8 cellular contexts compared by ENCODE assay signal in the genomic region with DNA sequence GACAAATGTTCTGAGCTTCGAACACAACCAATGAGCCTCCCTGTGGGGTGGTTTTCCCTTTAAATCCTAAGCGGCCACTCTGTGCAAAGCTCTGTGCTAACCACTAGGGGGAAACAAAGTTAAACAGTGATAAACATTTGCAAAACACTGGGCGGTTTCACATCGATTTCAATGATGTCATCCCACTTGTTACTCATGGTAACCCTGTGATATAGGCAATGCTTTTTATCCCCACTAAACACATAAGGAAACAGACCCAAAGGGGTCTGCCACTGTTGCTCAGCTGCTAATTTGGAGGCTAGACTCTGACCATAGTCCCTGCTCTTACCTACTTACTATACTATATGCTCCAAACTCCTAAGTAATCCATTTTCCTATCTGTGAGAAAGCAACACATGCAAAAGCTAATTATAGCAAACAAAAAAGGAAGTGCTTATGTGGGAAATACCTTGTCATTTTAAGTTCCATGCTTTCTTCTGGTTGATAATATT. TPM values are rescaled to one million over a fixed set of nuclear protein-coding genes. Genes with fewer than 3 reads are reported as not detected.
DNase-seq lines count a peak whose midpoint lies in the region; ATAC-seq, FAIRE-seq and TF ChIP-seq lines count a peak whose summit lies in the region.

No MANE protein-coding gene starts in this region.

- no peaks in the 10 kb centered on the region for H3K9me1 ChIP-seq in endothelial cell of umbilical vein (replicated peaks; ENCODE audit: control insufficient read depth, extremely low read depth, insufficient read depth, low read length)

- no peak overlapping the region for H2AFZ ChIP-seq in endothelial cell of umbilical vein (ENCODE audit: low read depth, low read length)

- H3K4me1 ChIP-seq in endothelial cell of umbilical vein (ENCODE audit: control insufficient read depth, extremely low read depth, insufficient read depth, low read length) = no peaks in the 10 kb centered on the region
- peaks cover 12% of the 10 kb centered on the region for H3K4me1 ChIP-seq in suprapubic skin

- peak overlapping the region; percentile 35 for H3K27ac Mint-ChIP-seq in mesothelial cell of epicardium

- TF ChIP-seq CTCF in endothelial cell of umbilical vein (IDR thresholded peaks at IDR 0.05; ENCODE audit: extremely low read depth in 1 of 2, insufficient read depth in 1 of 2, low read depth in 1 of 2, low read length in 2 of 2) = peak; percentile 70 to 73
- peak; percentile 78 for TF ChIP-seq CTCF in mesothelial cell of epicardium (IDR thresholded peaks at IDR 0.05; ENCODE audit: unreplicated experiment)
- peak; percentile 71 to 83 for TF ChIP-seq CTCF in suprapubic skin (IDR thresholded peaks at IDR 0.05)

- no peaks in the 10 kb centered on the region for H3K79me2 ChIP-seq in endothelial cell of umbilical vein (ENCODE audit: control insufficient read depth, insufficient read depth, low read length)

- peak; percentile 33 for DNase-seq in COLO668 (lab: John Stamatoyannopoulos, UW; ENCODE audit: unreplicated experiment)
- peak; percentile 7 for DNase-seq in NCI-H2227 treated with DMSO at 0.1 percent for 48 hours (lab: John Stamatoyannopoulos, UW)
- DNase-seq in endothelial cell of umbilical vein (ENCODE audit: low read depth, low spot score) = peak; percentile 74
- peak in 1 of 2 experiments; percentile 48 for DNase-seq in mesothelial cell of epicardium (ENCODE audit: low spot score in 2 of 2, unreplicated experiment in 2 of 2)
- DNase-seq in suprapubic skin (ENCODE audit: low spot score in 2 of 2) = no peak

- no peak for TF ChIP-seq POLR2A in endothelial cell of umbilical vein (IDR thresholded peaks at IDR 0.05; ENCODE audit: low read depth, low read length)
- no peak for TF ChIP-seq POLR2A in suprapubic skin (IDR thresholded peaks at IDR 0.05)

- H3K27me3 Mint-ChIP-seq in mesothelial cell of epicardium (ENCODE audit: low read depth) = no peaks in the 10 kb centered on the region

- no peak for TF ChIP-seq EP300 in suprapubic skin (IDR thresholded peaks at IDR 0.05)

- H3K27ac ChIP-seq in endothelial cell of umbilical vein (ENCODE audit: insufficient read depth, low read depth, low read length) (no peak overlapping the region), suprapubic skin (peak overlapping the region; percentile 42)

- ATAC-seq in GM19351 (IDR thresholded peaks at IDR 0.05; ENCODE audit: unreplicated experiment) (peak; percentile 95), HG03354 (IDR thresholded peaks at IDR 0.05; ENCODE audit: poor library complexity, severe bottlenecking, unreplicated experiment) (peak; percentile 99)
- ATAC-seq in activated CD4-positive, CD25-positive, alpha-beta regulatory T cell treated with anti-CD3 and anti-CD28 coated beads, Interleukin-2, amount 50 U/mL, for 24 hours = peak; percentile 88

- POLR2A ChIA-PET in endothelial cell of umbilical vein (lab: Charles Lee) = no interaction called here

- H3K36me3 ChIP-seq in endothelial cell of umbilical vein (ENCODE audit: control insufficient read depth in 2 of 2, extremely low read depth in 1 of 2, insufficient read depth in 2 of 2, low read length in 2 of 2) (no peaks in the 10 kb centered on the region), suprapubic skin (peaks cover 10% of the 10 kb centered on the region)

- no peaks in the 10 kb centered on the region for H3K9me3 ChIP-seq in endothelial cell of umbilical vein (replicated peaks; ENCODE audit: control insufficient read depth, insufficient read depth, low read length)
- no peaks in the 10 kb centered on the region for H3K9me3 ChIP-seq in suprapubic skin

- no peaks in the 10 kb centered on the region for H3K36me3 Mint-ChIP-seq in mesothelial cell of epicardium

- H3K4me3 ChIP-seq in endothelial cell of umbilical vein (replicated peaks in 1 of 3; ENCODE audit: insufficient read depth in 1 of 3, low read depth in 1 of 3, low read length in 3 of 3) (no peak overlapping the region), suprapubic skin (no peak overlapping the region)

- peak; percentile 98 for FAIRE-seq in endothelial cell of umbilical vein (lab: Jason Lieb, UNC)

- CTCF ChIA-PET in endothelial cell of umbilical vein (lab: Charles Lee) = interaction anchor here (0.6 to 4.6 kb wide), 27 partner anchors 9 to 487 kb away, joined by 3 to 81 read pairs (median 7); no protein-coding TSS in a partner anchor

- no peaks in the 10 kb centered on the region for H3K9me3 Mint-ChIP-seq in mesothelial cell of epicardium

- H3K4me2 ChIP-seq in endothelial cell of umbilical vein (ENCODE audit: insufficient read depth, low read length) = no peak overlapping the region

- H3K4me1 Mint-ChIP-seq in mesothelial cell of epicardium = peaks cover 3% of the 10 kb centered on the region

- dilution Hi-C loops in endothelial cell of umbilical vein (cut with MboI; ENCODE audit: extremely low pct_ligation_motif_present, low sequenced_read_pairs) = no loop called here

- no peaks in the 10 kb centered on the region for H4K20me1 ChIP-seq in endothelial cell of umbilical vein (replicated peaks; ENCODE audit: control insufficient read depth, extremely low read depth, insufficient read depth, low read length)

- intact Hi-C loops in endothelial cell of umbilical vein (cut with micrococcal nuclease) = loop anchor here (1.0 kb wide), 2 partner anchors 28 to 79 kb away; no protein-coding TSS in a partner anchor

- no peak overlapping the region for H3K9ac ChIP-seq in endothelial cell of umbilical vein (replicated peaks; ENCODE audit: extremely low read depth, insufficient read depth, low read length)

- BruUV-seq in endothelial cell of umbilical vein (replicated peaks; lab: Mats Ljungman, UMichigan) = no TSS peak

- H3K27me3 ChIP-seq in endothelial cell of umbilical vein (ENCODE audit: control insufficient read depth in 2 of 2, insufficient read depth in 2 of 2, low read length in 2 of 2) = peaks cover 13 to 23% of the 10 kb centered on the region in 2 experiments
- no peaks in the 10 kb centered on the region for H3K27me3 ChIP-seq in suprapubic skin

- H3K4me3 Mint-ChIP-seq in mesothelial cell of epicardium = no peak overlapping the region

- 3% methylated on average over 4 of the region's 4 CpGs for WGBS in suprapubic skin

TF ChIP-seq in endothelial cell of umbilical vein, 7 proteins besides CTCF, POLR2A, EP300 and RAD21:
- TF ChIP-seq JUN (IDR thresholded peaks at IDR 0.05; ENCODE audit: borderline replicate concordance, insufficient read depth, insufficient read length, low read depth) = peak; percentile 73
- TF ChIP-seq MYC (IDR thresholded peaks at IDR 0.05; ENCODE audit: low read depth, low read length) = no peak

RNA-seq across cellular contexts. Expression of gene PTPN3, which starts 57.3 kb away (rescaled TPM):
- total RNA-seq in endothelial cell of umbilical vein (not detected in 2 replicates), mesothelial cell of epicardium (6.2 to 7.5 TPM (median 6.8 TPM) in 3 replicates), suprapubic skin (10 to 100 TPM; 31.6 to 64.0 (median 38.7) TPM)
- 0.01 and 0.03 TPM in 2 replicates for polyA plus RNA-seq in endothelial cell of umbilical vein
- 0.03 and 0.04 TPM in 2 replicates for polyA plus RNA-seq in endothelial cell of umbilical vein (2011; cell fraction: cytosol; rRNA removed)
- polyA plus RNA-seq in endothelial cell of umbilical vein (2011; cell fraction: nucleus; rRNA removed) = 0.07 and 0.20 TPM in 2 replicates
- 0.14 TPM in 1 of 2 replicates, not detected in the other for polyA plus RNA-seq in endothelial cell of umbilical vein (2012)
- polyA minus RNA-seq in endothelial cell of umbilical vein = not detected in 2 replicates
- polyA minus RNA-seq in endothelial cell of umbilical vein (2011; cell fraction: cytosol; rRNA and poly(A)+ RNA removed) = 4.3 TPM
- polyA minus RNA-seq in endothelial cell of umbilical vein (2011; cell fraction: nucleus; rRNA and poly(A)+ RNA removed) = not detected in 2 replicates

Comparison
In these comparisons a context has a peak if more than half of its experiments do, and no peak if none do; other contexts are left out.
1. DNase-seq: peak in COLO668 (single experiment), NCI-H2227 treated with DMSO at 0.1 percent for 48 hours (single experiment) and endothelial cell of umbilical vein (single experiment); none in suprapubic skin (0 of 2).
2. Peak in every context shown above with its lines, with median percentiles within 50 percentile points of each other: ATAC-seq and CTCF ChIP-seq.